22 cellular contexts compared by ENCODE assay signal in genomic region chr21:44333701-44334636, GRCh38. TPM values are rescaled to one million over a fixed set of nuclear protein-coding genes. Genes with fewer than 3 reads are reported as not detected.
DNase-seq lines count a peak whose midpoint lies in the region; ATAC-seq and TF ChIP-seq lines count a peak whose summit lies in the region.
"Had no signal": no experiment of that assay in that cellular context is flagged by ENCODE, and none has a peak within 500 bp of the region (broad histone marks: within the 10 kb centered on the region; RNA-seq: fewer than 3 reads in every experiment).

No MANE protein-coding gene starts in this region.

- peak overlapping the region; percentile 91 for H3K4me2 ChIP-seq in BLaER1
- H3K4me2 ChIP-seq: KMS-11 had no signal

- no peak for TF ChIP-seq CTCF in VCaP (conservative IDR thresholded peaks at IDR 0.05)

- H3K9me3 ChIP-seq in BLaER1, result no peaks in the 10 kb centered on the region
- H3K9me3 ChIP-seq: SJSA1 had no signal

- no peak overlapping the region for H3K27ac Mint-ChIP-seq in effector memory CD8-positive, alpha-beta T cell
- no peak overlapping the region for H3K27ac Mint-ChIP-seq in activated T-helper 1 cell treated with anti-CD3 and anti-CD28 coated beads, Interleukin-12 subunit alpha, Interleukin-12 subunit beta, Interleukin-2, Interleukin-4 antibody, amounts not matched to agents 30 ng/mL and 10 ng/mL and 1 ng/mL, durations not matched to agents 14 hours and 24 hours and 36 hours
- H3K27ac Mint-ChIP-seq: B cell, HFFc6 had no signal

- H3K4me3 ChIP-seq in BLaER1, result peak overlapping the region; percentile 18; the same call in 1 of the 2 replicates
- H3K4me3 ChIP-seq: SJSA1 had no signal

- H3K4me3 Mint-ChIP-seq in effector memory CD8-positive, alpha-beta T cell, result no peak overlapping the region
- no peak overlapping the region for H3K4me3 Mint-ChIP-seq in activated T-helper 1 cell treated with anti-CD3 and anti-CD28 coated beads, Interleukin-12 subunit alpha, Interleukin-12 subunit beta, Interleukin-2, Interleukin-4 antibody, amounts not matched to agents 30 ng/mL and 10 ng/mL and 1 ng/mL, durations not matched to agents 14 hours and 24 hours and 36 hours
- H3K4me3 Mint-ChIP-seq: B cell; CD4-positive, alpha-beta memory T cell; HFFc6 had no signal

- intact Hi-C loops in activated T-helper 1 cell treated with anti-CD3 and anti-CD28 coated beads, Interleukin-12 subunit alpha, Interleukin-12 subunit beta, Interleukin-2, Interleukin-4 antibody, amounts not matched to agents 30 ng/mL and 10 ng/mL and 1 ng/mL, durations not matched to agents 14 hours and 24 hours and 36 hours (cut with micrococcal nuclease), result no loop called here

- no peaks in the 10 kb centered on the region for H3K9me3 Mint-ChIP-seq in effector memory CD8-positive, alpha-beta T cell
- H3K9me3 Mint-ChIP-seq in activated T-helper 1 cell treated with anti-CD3 and anti-CD28 coated beads, Interleukin-12 subunit alpha, Interleukin-12 subunit beta, Interleukin-2, Interleukin-4 antibody, amounts not matched to agents 30 ng/mL and 10 ng/mL and 1 ng/mL, durations not matched to agents 14 hours and 24 hours and 36 hours, result no peaks in the 10 kb centered on the region
- H3K9me3 Mint-ChIP-seq: HFFc6 had no signal

- H3K9ac ChIP-seq in BLaER1, result peak overlapping the region; percentile 48; the same call in 1 of the 2 replicates
- H3K9ac ChIP-seq: KMS-11 had no signal

- peaks cover 84% of the 10 kb centered on the region for H3K4me1 ChIP-seq in BLaER1

- peaks cover 3 to 6% of the 10 kb centered on the region in 2 donors for H3K4me1 Mint-ChIP-seq in effector memory CD8-positive, alpha-beta T cell (ENCODE audit: low read depth in 2 of 2)
- peaks cover 11% of the 10 kb centered on the region for H3K4me1 Mint-ChIP-seq in activated T-helper 1 cell treated with anti-CD3 and anti-CD28 coated beads, Interleukin-12 subunit alpha, Interleukin-12 subunit beta, Interleukin-2, Interleukin-4 antibody, amounts not matched to agents 30 ng/mL and 10 ng/mL and 1 ng/mL, durations not matched to agents 14 hours and 24 hours and 36 hours (ENCODE audit: low read depth)

- no peak for ATAC-seq in effector memory CD8-positive, alpha-beta T cell (replicated peaks)

- DNase-seq in COLO668 (lab: John Stamatoyannopoulos, UW; ENCODE audit: unreplicated experiment) (peak; percentile 66), left kidney (ENCODE audit: low read depth, low spot score) (peak; percentile 56)
- no peak for DNase-seq in effector memory CD8-positive, alpha-beta T cell
- DNase-seq in activated CD8-positive, alpha-beta memory T cell treated with anti-CD3 and anti-CD28 coated beads, Interleukin-2, amount 50 U/mL, for 4 hours, result no peak
- DNase-seq in activated T-helper 1 cell treated with anti-CD3 and anti-CD28 coated beads, Interleukin-12 subunit alpha, Interleukin-12 subunit beta, Interleukin-2, Interleukin-4 antibody, amounts not matched to agents 30 ng/mL and 10 ng/mL and 1 ng/mL, durations not matched to agents 14 hours and 24 hours and 36 hours (ENCODE audit: low spot score), result no peak
- DNase-seq: CD4-positive, alpha-beta memory T cell; GF-D8; HFFc6; NCI-H1092; NCI-H146; NCI-H2107; NCI-H226; NCI-H524 treated with DMSO at 0.1 percent for 48 hours; NK-92 treated with Interleukin-12 subunit alpha and Interleukin-12 subunit beta, amount 100 ng/mL, for 24 hours had no signal

- peaks cover 80% of the 10 kb centered on the region for H4K20me1 ChIP-seq in BLaER1

- no peaks in the 10 kb centered on the region for H3K27me3 ChIP-seq in BLaER1
- H3K27me3 ChIP-seq: SJSA1 had no signal

- no peaks in the 10 kb centered on the region for H3K27me3 Mint-ChIP-seq in effector memory CD8-positive, alpha-beta T cell
- H3K27me3 Mint-ChIP-seq in activated T-helper 1 cell treated with anti-CD3 and anti-CD28 coated beads, Interleukin-12 subunit alpha, Interleukin-12 subunit beta, Interleukin-2, Interleukin-4 antibody, amounts not matched to agents 30 ng/mL and 10 ng/mL and 1 ng/mL, durations not matched to agents 14 hours and 24 hours and 36 hours (ENCODE audit: insufficient read depth), result no peaks in the 10 kb centered on the region
- H3K27me3 Mint-ChIP-seq: B cell; CD4-positive, alpha-beta memory T cell had no signal

- H3K27ac ChIP-seq in BLaER1 (peak overlapping the region; percentile 19; the same call in 1 of the 2 replicates), VCaP (peak overlapping the region; percentile 51; the same call in 1 of the 2 replicates)
- H3K27ac ChIP-seq: KMS-11, SJSA1 had no signal

- H3K36me3 ChIP-seq in BLaER1, result peaks cover 38% of the 10 kb centered on the region; the same call in 1 of the 2 replicates

- H3K36me3 Mint-ChIP-seq in effector memory CD8-positive, alpha-beta T cell (ENCODE audit: insufficient read depth), result peaks cover 53% of the 10 kb centered on the region
- H3K36me3 Mint-ChIP-seq in activated T-helper 1 cell treated with anti-CD3 and anti-CD28 coated beads, Interleukin-12 subunit alpha, Interleukin-12 subunit beta, Interleukin-2, Interleukin-4 antibody, amounts not matched to agents 30 ng/mL and 10 ng/mL and 1 ng/mL, durations not matched to agents 14 hours and 24 hours and 36 hours (ENCODE audit: low read depth), result no peaks in the 10 kb centered on the region

RNA-seq across cellular contexts. Expression of gene CFAP410, which starts 5.2 kb away (rescaled TPM):
- total RNA-seq in activated T-helper 1 cell treated with anti-CD3 and anti-CD28 coated beads, Interleukin-12 subunit alpha, Interleukin-12 subunit beta, Interleukin-2, Interleukin-4 antibody, amounts not matched to agents 30 ng/mL and 10 ng/mL and 1 ng/mL, durations not matched to agents 14 hours and 24 hours and 36 hours, result 13.3 and 17.8 TPM in 2 replicates

RNA-seq across cellular contexts. Expression of gene TRPM2, which starts 19.5 kb away (rescaled TPM):
- 11.6 and 15.2 TPM in 2 replicates for total RNA-seq in activated T-helper 1 cell treated with anti-CD3 and anti-CD28 coated beads, Interleukin-12 subunit alpha, Interleukin-12 subunit beta, Interleukin-2, Interleukin-4 antibody, amounts not matched to agents 30 ng/mL and 10 ng/mL and 1 ng/mL, durations not matched to agents 14 hours and 24 hours and 36 hours

RNA-seq across cellular contexts. Expression of gene PFKL, which starts 34.1 kb away (rescaled TPM):
- 132 and 139 TPM in 2 replicates for total RNA-seq in activated T-helper 1 cell treated with anti-CD3 and anti-CD28 coated beads, Interleukin-12 subunit alpha, Interleukin-12 subunit beta, Interleukin-2, Interleukin-4 antibody, amounts not matched to agents 30 ng/mL and 10 ng/mL and 1 ng/mL, durations not matched to agents 14 hours and 24 hours and 36 hours

RNA-seq across cellular contexts. Expression of gene AIRE, which starts 48.3 kb away (rescaled TPM):
- not detected in 2 replicates for total RNA-seq in activated T-helper 1 cell treated with anti-CD3 and anti-CD28 coated beads, Interleukin-12 subunit alpha, Interleukin-12 subunit beta, Interleukin-2, Interleukin-4 antibody, amounts not matched to agents 30 ng/mL and 10 ng/mL and 1 ng/mL, durations not matched to agents 14 hours and 24 hours and 36 hours
- total RNA-seq: B cell; CD4-positive, alpha-beta memory T cell; MCF 10A; OCI-LY7; RPMI7951; SJSA1 had no signal

Comparison
In these comparisons a context has a peak if more than half of its experiments do, and no peak if none do; other contexts are left out.
1. DNase-seq: peak in COLO668 (single experiment) and left kidney (single experiment); none in effector memory CD8-positive, alpha-beta T cell (0 of 3), activated CD8-positive, alpha-beta memory T cell treated with anti-CD3 and anti-CD28 coated beads, Interleukin-2, amount 50 U/mL, for 4 hours (single experiment) and activated T-helper 1 cell treated with anti-CD3 and anti-CD28 coated beads, Interleukin-12 subunit alpha, Interleukin-12 subunit beta, Interleukin-2, Interleukin-4 antibody, amounts not matched to agents 30 ng/mL and 10 ng/mL and 1 ng/mL, durations not matched to agents 14 hours and 24 hours and 36 hours (single experiment).